Comparison of ENCODE assay signal across 8 cellular contexts in the genomic region with DNA sequence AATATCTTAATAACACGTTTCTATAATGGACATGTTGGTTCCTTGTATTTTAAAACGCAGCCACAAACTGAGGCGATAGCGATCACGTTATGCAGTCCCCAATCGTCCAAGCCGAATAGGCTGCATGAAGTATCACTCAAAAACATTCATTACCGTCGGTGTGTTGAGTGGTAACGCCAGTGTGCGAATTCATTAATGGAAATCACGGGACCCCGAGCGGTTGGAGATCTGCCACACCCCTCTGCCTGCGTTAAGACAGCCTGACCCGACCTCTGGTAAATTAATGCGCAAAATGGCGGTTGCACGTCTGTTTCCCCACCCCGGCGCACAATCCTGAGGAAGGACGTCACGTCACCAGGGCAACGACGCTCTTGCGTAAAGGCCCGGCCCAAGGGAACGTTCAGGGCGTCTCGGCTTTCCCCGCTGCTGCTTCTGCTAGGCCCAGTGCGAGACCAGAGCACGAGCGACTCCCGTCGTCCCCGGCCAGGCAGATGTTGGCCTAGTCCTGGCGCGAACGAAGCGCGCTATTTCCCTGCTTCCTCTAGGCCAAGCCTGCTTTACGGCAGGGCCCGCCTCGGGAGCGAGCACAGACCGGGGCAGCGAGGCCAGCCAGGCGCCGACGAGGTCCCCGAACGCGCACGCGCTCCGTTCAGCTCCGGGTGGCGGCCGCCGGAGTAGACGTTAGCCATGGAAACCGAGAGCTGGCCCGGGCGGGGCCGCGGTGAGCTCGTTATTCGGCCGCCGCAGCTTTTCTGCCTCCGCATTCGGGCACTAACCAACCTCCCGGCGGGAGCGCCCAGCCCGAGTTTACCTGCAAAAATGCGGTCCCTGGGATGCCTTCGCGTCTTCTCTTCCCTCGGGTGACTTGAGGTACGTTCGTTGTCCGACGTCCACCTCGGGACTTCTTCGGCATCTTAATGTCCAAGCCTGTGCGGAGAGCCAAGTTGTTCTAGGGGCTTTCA. TPM values are rescaled to one million over a fixed set of nuclear protein-coding genes. Genes with fewer than 3 reads are reported as not detected.
DNase-seq lines count a peak whose midpoint lies in the region; ATAC-seq and TF ChIP-seq lines count a peak whose summit lies in the region.

A gene (plus strand): TSS at position 374 of the 962 bp plus-strand sequence. CDS start 15,716 bp downstream, outside the sequence.

- POLR2A ChIA-PET in T-cell (lab: Charles Lee) = interaction anchor here (0.5 to 1.3 kb wide), 7 partner anchors 60 to 1190 kb away, joined by 3 to 5 read pairs (median 3); a partner anchor contains a TSS

- H3K27ac Mint-ChIP-seq in T-cell = peak within 1 kb of the TSS; percentile 99

- TF ChIP-seq EP300 in transverse colon (IDR thresholded peaks at IDR 0.05; ENCODE audit: low read depth) = peak; percentile 52

- peaks cover 16% of the 10 kb centered on the region for H3K79me1 ChIP-seq in trophoblast cell (ENCODE audit: low read length)

- in situ Hi-C loops in transverse colon (cut with MboI; ENCODE audit: low pct_ligation_motif_present in 1 of 4, low pct_unique_long_range_greater_than_20kb in 1 of 4, low sequenced_read_pairs in 3 of 4) = no loop called here

- H3K36me3 Mint-ChIP-seq in T-cell = peaks cover 3% of the 10 kb centered on the region

- no peak within 1 kb of the TSS for H2AK5ac ChIP-seq in trophoblast cell (ENCODE audit: low read length)

- peaks cover 44 to 50% (median 46%) of the 10 kb centered on the region in 3 donors for H3K4me1 Mint-ChIP-seq in T-cell

- H2BK5ac ChIP-seq in trophoblast cell (ENCODE audit: low read depth, low read length, poor library complexity) = peak within 1 kb of the TSS; percentile 95

- H2BK120ac ChIP-seq in trophoblast cell (ENCODE audit: insufficient read depth, low read length, poor library complexity) = peak within 1 kb of the TSS; percentile 82

- peak; percentile 95 for TF ChIP-seq POLR2A in transverse colon (IDR thresholded peaks at IDR 0.05)

- peak within 1 kb of the TSS; percentile 81 for H4K12ac ChIP-seq in trophoblast cell (ENCODE audit: low read depth, low read length)

- CTCF ChIA-PET in T-cell (lab: Charles Lee) = interaction anchor here (0.7 to 2.4 kb wide), 6 partner anchors 30 to 209 kb away, joined by 3 to 11 read pairs (median 5); a partner anchor contains a TSS

- peak within 1 kb of the TSS; percentile 73 for H3K27ac ChIP-seq in adipose tissue (ENCODE audit: low read depth, low read length)
- H3K27ac ChIP-seq in trophoblast cell (ENCODE audit: low read depth, low read length) = peak within 1 kb of the TSS; percentile 97
- peak within 1 kb of the TSS; percentile 96 to 99 (median 98) for H3K27ac ChIP-seq in transverse colon

- peak within 1 kb of the TSS; percentile 90 for H4K91ac ChIP-seq in trophoblast cell (ENCODE audit: low read depth, low read length)

- DNase-seq in GM12865 (ENCODE audit: low read depth) (peak; percentile 99), NCI-H1436 treated with DMSO at 0.1 percent for 48 hours (lab: John Stamatoyannopoulos, UW) (peak; percentile 96), T-cell (peak; percentile 87 to 95 (median 92)), cardiac septum (ENCODE audit: low spot score) (peak; percentile 99), trophoblast cell (peak; percentile 98 to 99), transverse colon (peak; percentile 98)

- H3K9me3 Mint-ChIP-seq in T-cell = no peaks in the 10 kb centered on the region

- H3K36me3 ChIP-seq in trophoblast cell (ENCODE audit: control insufficient read depth in 1 of 2, insufficient read depth in 2 of 2, low read length in 2 of 2) (no peaks in the 10 kb centered on the region), transverse colon (no peaks in the 10 kb centered on the region)

- H3K27me3 ChIP-seq in trophoblast cell (ENCODE audit: insufficient read depth, low read length) (no peaks in the 10 kb centered on the region), transverse colon (no peaks in the 10 kb centered on the region)

- peak within 1 kb of the TSS; percentile 92 for H3K9ac ChIP-seq in trophoblast cell (ENCODE audit: low read length)

- peaks cover 12% of the 10 kb centered on the region for H3K79me2 ChIP-seq in trophoblast cell (ENCODE audit: control insufficient read depth, insufficient read depth, low read length, poor library complexity)

- intact Hi-C loops in cardiac septum (cut with DNase I) = loop anchor here (2.0 kb wide), 2 partner anchors 73 to 157 kb away; a partner anchor contains a TSS
- intact Hi-C loops in transverse colon (cut with DNase I; ENCODE audit: low total_unique reads) = loop anchor here (2.0 to 10.0 kb wide), 2 partner anchors 73 to 157 kb away; a partner anchor contains a TSS

- no peaks in the 10 kb centered on the region for H3K9me3 ChIP-seq in trophoblast cell (ENCODE audit: insufficient read depth, low read depth, low read length)
- H3K9me3 ChIP-seq in transverse colon = no peaks in the 10 kb centered on the region

- H3K18ac ChIP-seq in trophoblast cell (ENCODE audit: low read length) = peak within 1 kb of the TSS; percentile 90

- peak within 1 kb of the TSS; percentile 68 for H3K4me3 ChIP-seq in GM12865 (ENCODE audit: low read depth, low read length)
- H3K4me3 ChIP-seq in trophoblast cell (ENCODE audit: low read depth, low read length) = peak within 1 kb of the TSS; percentile 83
- peak within 1 kb of the TSS; percentile 61 to 79 (median 71) for H3K4me3 ChIP-seq in transverse colon

- peak within 1 kb of the TSS; percentile 18 for H2BK12ac ChIP-seq in trophoblast cell (ENCODE audit: low read length)

- H3K23ac ChIP-seq in trophoblast cell (ENCODE audit: low read length) = no peak within 1 kb of the TSS

- peak within 1 kb of the TSS; percentile 97 for H3K14ac ChIP-seq in trophoblast cell (ENCODE audit: low read length)

- H3K4me1 ChIP-seq in trophoblast cell (ENCODE audit: control insufficient read depth in 1 of 2, insufficient read depth in 2 of 2, low read length in 2 of 2) = peaks cover 2 to 8% of the 10 kb centered on the region in 2 experiments
- peaks cover 19 to 41% (median 23%) of the 10 kb centered on the region in 4 donors for H3K4me1 ChIP-seq in transverse colon

- TF ChIP-seq CTCF in GM12865 (IDR thresholded peaks at IDR 0.05; ENCODE audit: insufficient read depth, low read depth, low read length, missing control alignments) (no peak), transverse colon (IDR thresholded peaks at IDR 0.05) (peak in 1 of 5 experiments; percentile 6)

- H4K8ac ChIP-seq in trophoblast cell (ENCODE audit: low read depth, low read length) = peak within 1 kb of the TSS; percentile 92

- H3K4ac ChIP-seq in trophoblast cell (ENCODE audit: low read depth, low read length) = peak within 1 kb of the TSS; percentile 81

- WGBS in adipose tissue, 3 donors = 0% methylated on average over 84 to 88 of the region's 88 CpGs
- no CpG with 5 or more reads among the region's 88 CpGs for WGBS in trophoblast cell (ENCODE audit: extremely low coverage, insufficient coverage, insufficient read length)
- 1% methylated on average over 70 of the region's 88 CpGs; no CpG with 5 or more reads in 1 of the 2 donors for WGBS in transverse colon (ENCODE audit: low coverage in 1 of 2), 2 donors

- peak within 1 kb of the TSS; percentile 89 to 91 (median 90) for H3K4me3 Mint-ChIP-seq in T-cell

- peaks cover 0 to 2% of the 10 kb centered on the region in 2 donors for H3K27me3 Mint-ChIP-seq in T-cell

- H2AFZ ChIP-seq in trophoblast cell (ENCODE audit: insufficient read depth, low read length, poor library complexity) = peak within 1 kb of the TSS; percentile 89

- ATAC-seq in HG02763 (IDR thresholded peaks at IDR 0.05; ENCODE audit: unreplicated experiment) = peak; percentile 97
- ATAC-seq in T-cell (replicated peaks in 1 of 4) = peak; percentile 93 to 95 (median 94)

- peak within 1 kb of the TSS; percentile 93 for H3K4me2 ChIP-seq in trophoblast cell (ENCODE audit: low read length)

RNA-seq across cellular contexts. Expression of the gene that starts here (rescaled TPM):
- total RNA-seq in T-cell (10 to 100 TPM; 36.4 to 50.4 (median 47.4) TPM), cardiac septum (44.2 TPM), transverse colon (100 to 1,000 TPM in 1 of 4 donors, 10 to 100 TPM in 3; 32.9 to 118 (median 54.8) TPM)
- polyA plus RNA-seq in adipose tissue = 10 to 100 TPM in 2 of 3 donors, 1 to 10 TPM in 1; 7.2 to 16.8 (median 10.0) TPM
- 49.0 and 51.7 TPM in 2 replicates for polyA plus RNA-seq in trophoblast cell (2013)

Comparison
In these comparisons a context has a peak if more than half of its experiments do, and no peak if none do; other contexts are left out.
1. Peak in every context shown above with its lines: DNase-seq, ATAC-seq, H3K4me3 ChIP-seq and H3K27ac ChIP-seq.